ENCODE assay signal across 13 cellular contexts in the genomic region with DNA sequence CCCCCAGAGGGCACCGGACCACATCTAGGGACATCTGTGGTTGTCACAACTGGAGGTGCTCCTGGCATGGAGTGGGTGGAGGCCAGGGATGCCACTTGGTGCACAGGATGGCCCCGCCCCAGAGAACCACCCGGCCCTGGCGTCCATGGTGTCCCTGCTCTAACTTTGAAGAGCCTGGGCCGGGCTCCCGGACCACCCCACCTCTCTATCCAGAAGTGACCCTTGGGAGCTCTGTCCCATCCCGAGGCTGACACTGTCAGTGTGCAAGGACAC.
"Had no signal": no experiment of that assay in that cellular context is flagged by ENCODE, and none has a peak within 500 bp of the region (broad histone marks: within the 10 kb centered on the region; RNA-seq: fewer than 3 reads in every experiment).

No MANE protein-coding gene starts in this region.

- H3K4me1 Mint-ChIP-seq: activated T-helper 17 cell treated with anti-CD3 and anti-CD28 coated beads, Interleukin-2, amount 50 U/mL, for 72 hours; mesothelial cell of epicardium; stimulated activated memory B cell treated with anti-CD40 and anti-IgM and Interleukin-4, amounts not matched to agents 10 μg/mL and 1 μg/mL and 100 μg/mL, for 72 hours had no signal

- H3K27me3 ChIP-seq: cardiac muscle cell, heart left ventricle, sigmoid colon had no signal

- H3K4me3 Mint-ChIP-seq: activated CD4-positive, alpha-beta T cell treated with anti-CD3 and anti-CD28 coated beads, Interleukin-2, amount 10 ng/mL, durations not matched to agents 7 days and 5 days; activated T-helper 17 cell treated with anti-CD3 and anti-CD28 coated beads, Interleukin-2, amount 50 U/mL, for 72 hours; mesothelial cell of epicardium; stimulated activated memory B cell treated with anti-CD40 and anti-IgM and Interleukin-4, amounts not matched to agents 10 μg/mL and 1 μg/mL and 100 μg/mL, for 72 hours; type B pancreatic cell had no signal

- H3K4me3 ChIP-seq: cardiac muscle cell, heart left ventricle, lower lobe of right lung, sigmoid colon had no signal

- H3K27me3 Mint-ChIP-seq: activated CD4-positive, alpha-beta T cell treated with anti-CD3 and anti-CD28 coated beads, Interleukin-2, amount 10 ng/mL, durations not matched to agents 7 days and 5 days; activated T-helper 17 cell treated with anti-CD3 and anti-CD28 coated beads, Interleukin-2, amount 50 U/mL, for 72 hours; stimulated activated memory B cell treated with anti-CD40 and anti-IgM and Interleukin-4, amounts not matched to agents 10 μg/mL and 1 μg/mL and 100 μg/mL, for 72 hours; type B pancreatic cell had no signal

- H3K27ac ChIP-seq: cardiac muscle cell, lower lobe of right lung had no signal

- H3K9me3 Mint-ChIP-seq: activated CD4-positive, alpha-beta T cell treated with anti-CD3 and anti-CD28 coated beads, Interleukin-2, amount 10 ng/mL, durations not matched to agents 7 days and 5 days; activated T-helper 17 cell treated with anti-CD3 and anti-CD28 coated beads, Interleukin-2, amount 50 U/mL, for 72 hours; mesothelial cell of epicardium; stimulated activated memory B cell treated with anti-CD40 and anti-IgM and Interleukin-4, amounts not matched to agents 10 μg/mL and 1 μg/mL and 100 μg/mL, for 72 hours; type B pancreatic cell had no signal

- H3K9me3 ChIP-seq: heart left ventricle, lower lobe of right lung, sigmoid colon had no signal

- DNase-seq: activated CD4-positive, alpha-beta T cell treated with anti-CD3 and anti-CD28 coated beads, Interleukin-2, amount 10 ng/mL, durations not matched to agents 7 days and 5 days; activated naive CD4-positive, alpha-beta T cell treated with Interleukin-2 at 50 U/mL for 16 hours; foreskin fibroblast; left colon; lower lobe of right lung; sigmoid colon; SW 1271 had no signal

- H3K27ac Mint-ChIP-seq: activated CD4-positive, alpha-beta T cell treated with anti-CD3 and anti-CD28 coated beads, Interleukin-2, amount 10 ng/mL, durations not matched to agents 7 days and 5 days; activated T-helper 17 cell treated with anti-CD3 and anti-CD28 coated beads, Interleukin-2, amount 50 U/mL, for 72 hours; mesothelial cell of epicardium; stimulated activated memory B cell treated with anti-CD40 and anti-IgM and Interleukin-4, amounts not matched to agents 10 μg/mL and 1 μg/mL and 100 μg/mL, for 72 hours; type B pancreatic cell had no signal

- ATAC-seq: activated T-helper 17 cell treated with anti-CD3 and anti-CD28 coated beads, Interleukin-2, amount 50 U/mL, for 72 hours; heart left ventricle; left colon; lower lobe of right lung; stimulated activated memory B cell treated with anti-CD40 and anti-IgM and Interleukin-4, amounts not matched to agents 10 μg/mL and 1 μg/mL and 100 μg/mL, for 72 hours had no signal
